Comparison of ENCODE assay signal across 8 cellular contexts in genomic region chr5:107669543-107670027, GRCh38. TPM values are rescaled to one million over a fixed set of nuclear protein-coding genes. Genes with fewer than 3 reads are reported as not detected.
DNase-seq lines count a peak whose midpoint lies in the region; ATAC-seq and TF ChIP-seq lines count a peak whose summit lies in the region.

No MANE protein-coding gene starts in this region.

- ATAC-seq in activated naive CD8-positive, alpha-beta T cell treated with anti-CD3 and anti-CD28 coated beads, Interleukin-2, amount 50 U/mL, for 24 hours, result no peak
- peak; percentile 37 for ATAC-seq in left ventricle myocardium superior
- no peak for ATAC-seq in psoas muscle
- no peak for ATAC-seq in HG03521 (IDR thresholded peaks at IDR 0.05; ENCODE audit: unreplicated experiment)
- no peak for ATAC-seq in HG03039 (IDR thresholded peaks at IDR 0.05; ENCODE audit: unreplicated experiment)
- no peak for ATAC-seq in HG02870 (IDR thresholded peaks at IDR 0.05; ENCODE audit: unreplicated experiment)

- H3K27ac ChIP-seq in psoas muscle, result no peak overlapping the region

- intact Hi-C loops in left ventricle myocardium superior (cut with micrococcal nuclease) (loop anchor here (5.0 kb wide), 1 partner anchor 567 kb away; no protein-coding TSS in a partner anchor), psoas muscle (cut with DNase I) (loop anchor here in 1 of 2 donors (5.0 to 10.0 kb wide), 3 partner anchors 95 to 1405 kb away; no protein-coding TSS in a partner anchor)

- no peaks in the 10 kb centered on the region for H3K9me3 Mint-ChIP-seq in activated naive CD8-positive, alpha-beta T cell treated with anti-CD3 and anti-CD28 coated beads, Interleukin-2, amount 50 U/mL, for 24 hours

- H3K4me3 ChIP-seq in LNCaP clone FGC (ENCODE audit: low read depth, low read length) (peak overlapping the region; percentile 87), psoas muscle (peak overlapping the region; percentile 71)

- no peaks in the 10 kb centered on the region for H3K36me3 Mint-ChIP-seq in activated naive CD8-positive, alpha-beta T cell treated with anti-CD3 and anti-CD28 coated beads, Interleukin-2, amount 50 U/mL, for 24 hours (ENCODE audit: low read depth)

- peak overlapping the region; percentile 46 for H3K4me3 Mint-ChIP-seq in activated naive CD8-positive, alpha-beta T cell treated with anti-CD3 and anti-CD28 coated beads, Interleukin-2, amount 50 U/mL, for 24 hours

- H3K27ac Mint-ChIP-seq in activated naive CD8-positive, alpha-beta T cell treated with anti-CD3 and anti-CD28 coated beads, Interleukin-2, amount 50 U/mL, for 24 hours, result no peak overlapping the region

- peaks cover 11% of the 10 kb centered on the region for H3K4me1 ChIP-seq in psoas muscle

- DNase-seq in Caki2 (ENCODE audit: low read depth), result peak; percentile 39
- DNase-seq in LNCaP clone FGC (ENCODE audit: low read depth), result no peak
- no peak for DNase-seq in activated naive CD8-positive, alpha-beta T cell treated with anti-CD3 and anti-CD28 coated beads, Interleukin-2, amount 50 U/mL, for 24 hours
- DNase-seq in left ventricle myocardium superior, result peak; percentile 72
- peak in 1 of 2 donors; percentile 35 for DNase-seq in psoas muscle

- H3K27me3 ChIP-seq in psoas muscle (ENCODE audit: insufficient read depth in 3 of 3, low read length in 2 of 3), result peaks cover 0 to 38% (median 7%) of the 10 kb centered on the region in 3 donors

- H3K36me3 ChIP-seq in psoas muscle (ENCODE audit: insufficient read depth in 1 of 2, low read depth in 1 of 2), result no peaks in the 10 kb centered on the region

- in situ Hi-C loops in Caki2 (cut with HindIII; ENCODE audit: low pct_unique_long_range_greater_than_20kb, low sequenced_read_pairs), result loop anchor here (10.0 kb wide), 1 partner anchor 95 kb away; no protein-coding TSS in a partner anchor

- peaks cover 69% of the 10 kb centered on the region for H3K27me3 Mint-ChIP-seq in activated naive CD8-positive, alpha-beta T cell treated with anti-CD3 and anti-CD28 coated beads, Interleukin-2, amount 50 U/mL, for 24 hours

- WGBS in psoas muscle, 3 donors, result 1 to 4% (median 2%) methylated on average over 39 of the region's 39 CpGs

- no peak for TF ChIP-seq CTCF in LNCaP clone FGC (IDR thresholded peaks at IDR 0.05; ENCODE audit: control insufficient read depth, extremely low read depth, insufficient read depth)
- no peak for TF ChIP-seq CTCF in psoas muscle (IDR thresholded peaks at IDR 0.05)

- H3K9me3 ChIP-seq in psoas muscle, result no peaks in the 10 kb centered on the region

- H3K4me1 Mint-ChIP-seq in activated naive CD8-positive, alpha-beta T cell treated with anti-CD3 and anti-CD28 coated beads, Interleukin-2, amount 50 U/mL, for 24 hours, result peaks cover 26% of the 10 kb centered on the region

RNA-seq across cellular contexts. Expression of gene EFNA5, which starts 1.2 kb away (rescaled TPM):
- 9.8 and 12.0 TPM in 2 replicates for total RNA-seq in Caki2 (2014; rRNA removed; shearing (Covaris generic); ENCODE audit: low replicate concordance)
- 36.4 TPM for total RNA-seq in left ventricle myocardium superior
- total RNA-seq in psoas muscle, result 1 to 10 TPM; 1.1 to 5.4 (median 3.6) TPM
- polyA plus RNA-seq in psoas muscle, result 1 to 10 TPM in 1 of 3 donors, under 1 TPM in 2; 0.32 to 2.8 (median 0.52) TPM

Comparison
In these comparisons a context has a peak if more than half of its experiments do, and no peak if none do; other contexts are left out.
1. DNase-seq: peak in Caki2 (single experiment) and left ventricle myocardium superior (single experiment); none in LNCaP clone FGC (single experiment) and activated naive CD8-positive, alpha-beta T cell treated with anti-CD3 and anti-CD28 coated beads, Interleukin-2, amount 50 U/mL, for 24 hours (single experiment).